Comparison of ENCODE assay signal across 15 cellular contexts in the genomic region with DNA sequence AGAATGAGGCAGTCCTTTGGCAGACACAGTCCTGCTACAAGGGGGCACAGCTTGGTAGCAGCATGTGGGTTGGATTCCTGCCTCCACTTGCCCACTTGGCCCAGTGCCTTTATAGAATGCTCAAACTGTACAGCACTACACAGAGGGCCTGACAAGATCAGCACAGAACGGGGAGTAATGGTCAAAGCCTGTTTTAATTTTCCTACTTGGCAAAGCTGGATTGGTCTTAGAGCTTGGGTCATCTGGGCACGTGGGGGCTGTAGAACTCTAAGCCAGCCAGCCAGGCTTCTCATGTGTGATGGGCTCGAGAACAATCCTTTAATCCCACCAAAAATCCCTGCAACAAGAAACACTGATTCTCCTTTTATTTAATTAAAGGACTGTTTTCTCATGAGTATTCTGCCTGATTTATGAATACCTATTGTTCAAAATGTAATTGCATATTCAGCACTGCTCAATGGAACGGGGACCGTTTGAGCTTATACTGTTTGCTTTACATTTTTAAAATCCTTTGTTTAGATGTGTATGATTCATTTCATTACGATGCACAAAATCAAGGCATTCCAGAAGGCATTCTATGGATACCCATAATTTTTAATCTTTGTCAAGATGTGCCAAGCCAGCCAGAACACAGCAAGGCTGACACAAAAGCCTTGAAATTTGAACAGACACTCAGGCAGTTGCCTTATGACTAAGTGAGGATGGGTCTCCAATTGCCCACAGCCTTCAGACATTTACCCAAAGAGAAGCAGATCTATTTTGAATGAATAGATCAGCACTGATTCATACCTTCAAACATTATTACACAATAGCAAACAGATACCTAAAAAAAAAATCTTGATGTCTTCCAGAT.
A peak's percentile ranks its signal among the peaks of the same experiment; 100 is the strongest.
DNase-seq lines count a peak whose midpoint lies in the region; ATAC-seq and TF ChIP-seq lines count a peak whose summit lies in the region.
"Had no signal": no experiment of that assay in that cellular context is flagged by ENCODE, and none has a peak within 500 bp of the region (broad histone marks: within the 10 kb centered on the region; RNA-seq: fewer than 3 reads in every experiment).

No MANE protein-coding gene starts in this region.

- no peaks in the 10 kb centered on the region for H3K36me3 ChIP-seq in mammary epithelial cell (ENCODE audit: insufficient read depth, low read length)
- H3K36me3 ChIP-seq: gastrocnemius medialis had no signal

- in situ Hi-C loops in mammary epithelial cell (cut with MboI; ENCODE audit: low sequenced_read_pairs in 2 of 2) = no loop called here

- DNase-seq in ELR (ENCODE audit: low read depth) (peak; percentile 64), NCI-H446 treated with DMSO at 0.1 percent for 48 hours (lab: John Stamatoyannopoulos, UW) (peak; percentile 83), mammary epithelial cell (peak; percentile 34), retinal pigment epithelial cell (ENCODE audit: low read depth) (peak; percentile 90)
- DNase-seq: activated naive CD4-positive, alpha-beta T cell treated with Interleukin-2 at 50 U/mL for 16 hours; CD4-positive, CD25-positive, alpha-beta regulatory T cell; gastrocnemius medialis; NCI-H1436; stimulated activated naive CD4-positive, alpha-beta T cell treated with Interleukin-2 at 50 U/mL for 16 hours had no signal

- H3K9ac ChIP-seq in mammary epithelial cell (ENCODE audit: insufficient read depth, low read length) = no peak overlapping the region

- intact Hi-C loops in mammary epithelial cell (cut with micrococcal nuclease) = no loop called here

- H3K4me1 ChIP-seq in mammary epithelial cell (ENCODE audit: insufficient read depth, low read length) = peaks cover 47% of the 10 kb centered on the region

- dilution Hi-C loops in mammary epithelial cell (cut with HindIII; ENCODE audit: low sequenced_read_pairs) = no loop called here

- peak overlapping the region; percentile 3 for H3K4me2 ChIP-seq in mammary epithelial cell (ENCODE audit: insufficient read depth, low read depth, low read length)
- H3K4me2 ChIP-seq: PC-9 had no signal

- H3K27me3 ChIP-seq in mammary epithelial cell (ENCODE audit: insufficient read depth, low read length) = no peaks in the 10 kb centered on the region
- H3K27me3 ChIP-seq: gastrocnemius medialis had no signal

- peak overlapping the region; percentile 35 for H2AFZ ChIP-seq in mammary epithelial cell (ENCODE audit: low read depth, low read length)
- H2AFZ ChIP-seq: PC-9 had no signal

- 67% methylated on average over 6 of the region's 6 CpGs for whole genome bisulfite sequencing in mammary epithelial cell (ENCODE audit: low coverage, missing lambda C conversion rate)

- ATAC-seq in GM21786 (IDR thresholded peaks at IDR 0.05; ENCODE audit: unreplicated experiment) (no peak), HG03442 (IDR thresholded peaks at IDR 0.05; ENCODE audit: unreplicated experiment) (no peak), HG03039 (IDR thresholded peaks at IDR 0.05; ENCODE audit: unreplicated experiment) (no peak)
- ATAC-seq: activated CD4-positive, CD25-positive, alpha-beta regulatory T cell treated with anti-CD3 and anti-CD28 coated beads, Interleukin-2, amount 50 U/mL, for 24 hours; gastrocnemius medialis; sciatic nerve had no signal

- H3K79me2 ChIP-seq in mammary epithelial cell (ENCODE audit: insufficient read depth, low read length) = no peaks in the 10 kb centered on the region

- H3K27ac ChIP-seq in mammary epithelial cell (ENCODE audit: insufficient read depth, low read depth, low read length) = peak overlapping the region; percentile 84
- H3K27ac ChIP-seq: gastrocnemius medialis, PC-9 had no signal

- TF ChIP-seq CTCF in mammary epithelial cell (conservative IDR thresholded peaks at IDR 0.05 in 1 of 2, IDR thresholded peaks at IDR 0.05 in 1 of 2; ENCODE audit: extremely low read depth in 1 of 2, insufficient read depth in 1 of 2, low read depth in 1 of 2, low read length in 2 of 2) (no peak), retinal pigment epithelial cell (conservative IDR thresholded peaks at IDR 0.05; ENCODE audit: low read depth, low read length) (no peak)

- H4K20me1 ChIP-seq in mammary epithelial cell (ENCODE audit: insufficient read depth, low read length) = no peaks in the 10 kb centered on the region

- CTCF ChIA-PET in mammary epithelial cell (lab: Charles Lee; ENCODE audit: low non-redundant PET) = no interaction called here

- no TSS peak for BruUV-seq in mammary epithelial cell (replicated peaks; lab: Mats Ljungman, UMichigan)

- H3K4me3 ChIP-seq in mammary epithelial cell (replicated peaks in 1 of 3; ENCODE audit: insufficient read depth in 1 of 3, low read depth in 2 of 3, low read length in 3 of 3) = no peak overlapping the region
- H3K4me3 ChIP-seq in retinal pigment epithelial cell (ENCODE audit: low read length) = no peak overlapping the region
- H3K4me3 ChIP-seq: gastrocnemius medialis, PC-9 had no signal

- H3K9me3 ChIP-seq in mammary epithelial cell (replicated peaks; ENCODE audit: insufficient read depth, low read length) = no peaks in the 10 kb centered on the region
- H3K9me3 ChIP-seq: gastrocnemius medialis had no signal

Comparison
In these comparisons a context has a peak if more than half of its experiments do, and no peak if none do; other contexts are left out.
1. DNase-seq: peak in every context shown above with its lines; median percentile 90 in retinal pigment epithelial cell; 83 in NCI-H446 treated with DMSO at 0.1 percent for 48 hours; 64 in ELR; 34 in mammary epithelial cell.